Comparison of ENCODE assay signal across 13 cellular contexts in the genomic region with DNA sequence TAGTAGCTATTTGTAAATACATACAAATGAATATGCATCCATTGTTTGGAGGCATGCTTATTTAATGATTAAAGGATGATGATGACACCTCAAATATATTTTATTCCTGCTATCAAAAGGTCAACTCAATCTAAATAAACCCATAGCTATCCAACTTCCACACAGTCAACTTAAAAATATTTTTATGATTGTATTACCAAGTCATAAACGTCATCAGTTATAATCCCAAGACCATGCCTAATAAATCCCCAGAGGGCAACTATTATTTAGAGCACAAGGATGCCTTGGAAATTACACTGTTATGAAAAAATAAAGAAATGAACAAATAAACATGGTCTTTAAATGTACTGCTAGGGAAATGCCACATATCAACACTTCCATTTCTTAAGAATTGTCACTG.
"Had no signal": no experiment of that assay in that cellular context is flagged by ENCODE, and none has a peak within 500 bp of the region (broad histone marks: within the 10 kb centered on the region; RNA-seq: fewer than 3 reads in every experiment).

No MANE protein-coding gene starts in this region.

- H3K27ac Mint-ChIP-seq: activated naive CD4-positive, alpha-beta T cell treated with anti-CD3 and anti-CD28 coated beads for 36 hours; activated T-helper 17 cell treated with anti-CD3 and anti-CD28 coated beads, Interleukin-2, amount 50 U/mL, for 72 hours; stimulated activated effector memory CD8-positive, alpha-beta T cell treated with anti-CD3 and anti-CD28 coated beads, Interleukin-12 subunit alpha, Interleukin-12 subunit beta, amount 100 ng/mL, for 72 hours; T-cell had no signal

- H3K27me3 Mint-ChIP-seq: activated T-helper 17 cell treated with anti-CD3 and anti-CD28 coated beads, Interleukin-2, amount 50 U/mL, for 72 hours; T-cell had no signal

- ATAC-seq: activated T-helper 17 cell treated with anti-CD3 and anti-CD28 coated beads, Interleukin-2, amount 50 U/mL, for 72 hours; stimulated activated effector memory CD8-positive, alpha-beta T cell treated with anti-CD3 and anti-CD28 coated beads, Interleukin-12 subunit alpha, Interleukin-12 subunit beta, amount 100 ng/mL, for 72 hours; T-cell had no signal

- H3K36me3 ChIP-seq: colonic mucosa, esophagus muscularis mucosa, ovary had no signal

- H3K4me3 Mint-ChIP-seq: activated naive CD4-positive, alpha-beta T cell treated with anti-CD3 and anti-CD28 coated beads for 36 hours; activated T-helper 17 cell treated with anti-CD3 and anti-CD28 coated beads, Interleukin-2, amount 50 U/mL, for 72 hours; neural crest cell; stimulated activated effector memory CD8-positive, alpha-beta T cell treated with anti-CD3 and anti-CD28 coated beads, Interleukin-12 subunit alpha, Interleukin-12 subunit beta, amount 100 ng/mL, for 72 hours; T-cell had no signal

- H3K36me3 Mint-ChIP-seq: stimulated activated effector memory CD8-positive, alpha-beta T cell treated with anti-CD3 and anti-CD28 coated beads, Interleukin-12 subunit alpha, Interleukin-12 subunit beta, amount 100 ng/mL, for 72 hours had no signal

- H3K27me3 ChIP-seq: colonic mucosa, esophagus muscularis mucosa, ovary had no signal

- DNase-seq: activated CD4-positive, alpha-beta T cell treated with anti-CD3 and anti-CD28 coated beads, Interleukin-2, amount 50 U/mL, for 1 hour; activated naive CD4-positive, alpha-beta T cell treated with anti-CD3 and anti-CD28 coated beads for 36 hours; activated T-cell treated with anti-CD3 and anti-CD28 coated beads for 4 hours; colonic mucosa; effector CD4-positive, alpha-beta T cell; head of caudate nucleus; ovary; T-cell; T-helper 9 cell had no signal

- H3K27ac ChIP-seq: colonic mucosa, ovary had no signal

- H3K4me1 ChIP-seq: colonic mucosa had no signal

- H3K4me3 ChIP-seq: colonic mucosa, ovary had no signal

- H3K9me3 ChIP-seq: colonic mucosa, esophagus muscularis mucosa, ovary had no signal

- H3K9me3 Mint-ChIP-seq: activated naive CD4-positive, alpha-beta T cell treated with anti-CD3 and anti-CD28 coated beads for 36 hours; activated T-helper 17 cell treated with anti-CD3 and anti-CD28 coated beads, Interleukin-2, amount 50 U/mL, for 72 hours; neural crest cell; stimulated activated effector memory CD8-positive, alpha-beta T cell treated with anti-CD3 and anti-CD28 coated beads, Interleukin-12 subunit alpha, Interleukin-12 subunit beta, amount 100 ng/mL, for 72 hours; T-cell had no signal

- H3K4me1 Mint-ChIP-seq: activated T-helper 17 cell treated with anti-CD3 and anti-CD28 coated beads, Interleukin-2, amount 50 U/mL, for 72 hours; neural crest cell; stimulated activated effector memory CD8-positive, alpha-beta T cell treated with anti-CD3 and anti-CD28 coated beads, Interleukin-12 subunit alpha, Interleukin-12 subunit beta, amount 100 ng/mL, for 72 hours had no signal
